In genomic region chr14:24734917-24735500, GRCh38 we compare ENCODE assay signal across 1 cellular context.
A peak's percentile ranks its signal among the peaks of the same experiment; 100 is the strongest.
TF ChIP-seq lines count a peak whose summit lies in the region.

No MANE protein-coding gene starts in this region.

TF ChIP-seq in HepG2, 621 proteins besides CTCF, POLR2A, EP300 and RAD21 (continued from another document and continues in another):
- TF ChIP-seq THRA (CRISPR knock-in tag; IDR thresholded peaks at IDR 0.05; ENCODE audit: borderline replicate concordance) = 0 out of 2 replicates have a peak, but pooled peaks have one; percentile 31
- no peak for TF ChIP-seq HCFC1 (IDR thresholded peaks at IDR 0.05; ENCODE audit: low read depth, low read length)
- no peak for TF ChIP-seq TRIM22 (IDR thresholded peaks at IDR 0.05)
- TF ChIP-seq ZNF331 (CRISPR knock-in tag; IDR thresholded peaks at IDR 0.05) = peak; percentile 17; the same call in 1 of the 2 replicates
- TF ChIP-seq ZBTB7A (CRISPR knock-in tag; IDR thresholded peaks at IDR 0.05) = no peak
- TF ChIP-seq EZH2 (conservative IDR thresholded peaks at IDR 0.05; ENCODE audit: low read depth, low read length) = no peak
- TF ChIP-seq IRF2 (CRISPR knock-in tag; IDR thresholded peaks at IDR 0.05) = peak; percentile 64; the same call in 1 of the 2 replicates
- TF ChIP-seq FLYWCH1 (CRISPR knock-in tag; IDR thresholded peaks at IDR 0.05) = no peak
- TF ChIP-seq E2F1 (CRISPR knock-in tag; IDR thresholded peaks at IDR 0.05) = no peak
- 0 out of 2 replicates have a peak, but pooled peaks have one; percentile 22 for TF ChIP-seq RXRB (CRISPR knock-in tag; IDR thresholded peaks at IDR 0.05; ENCODE audit: borderline replicate concordance)
- no peak for TF ChIP-seq ZNF256 (CRISPR knock-in tag; conservative IDR thresholded peaks at IDR 0.05)
- no peak for TF ChIP-seq ZFYVE20 (CRISPR knock-in tag; IDR thresholded peaks at IDR 0.05; ENCODE audit: borderline replicate concordance, low read depth)
- no peak for TF ChIP-seq ATF7 (IDR thresholded peaks at IDR 0.05)
- TF ChIP-seq ATF7 (CRISPR knock-in tag; IDR thresholded peaks at IDR 0.05) = no peak
- TF ChIP-seq U2AF1 (optimal IDR thresholded peaks at IDR 0.05; ENCODE audit: low read depth, low read length) = no peak
- TF ChIP-seq THAP11 (CRISPR knock-in tag; IDR thresholded peaks at IDR 0.05) = 0 out of 2 replicates have a peak, but pooled peaks have one; percentile 23
- no peak for TF ChIP-seq SMAD1 (CRISPR knock-in tag; IDR thresholded peaks at IDR 0.05; ENCODE audit: borderline replicate concordance, low read depth)
- no peak for TF ChIP-seq ZNF350 (CRISPR knock-in tag; IDR thresholded peaks at IDR 0.05; ENCODE audit: borderline replicate concordance, low read depth)
- TF ChIP-seq RBM39 (IDR thresholded peaks at IDR 0.05; ENCODE audit: low read depth, low read length, poor library complexity, severe bottlenecking) = no peak
- no peak for TF ChIP-seq ZNF263 (CRISPR knock-in tag; IDR thresholded peaks at IDR 0.05)
- TF ChIP-seq NR2F2 (IDR thresholded peaks at IDR 0.05; ENCODE audit: borderline replicate concordance, low read depth) = no peak
- no peak for TF ChIP-seq ZNF891 (CRISPR knock-in tag; IDR thresholded peaks at IDR 0.05)
- no peak for TF ChIP-seq ZNF343 (CRISPR knock-in tag; IDR thresholded peaks at IDR 0.05)
- no peak for TF ChIP-seq ZNF234 (CRISPR knock-in tag; conservative IDR thresholded peaks at IDR 0.05)
- TF ChIP-seq SMAD3 (CRISPR knock-in tag; IDR thresholded peaks at IDR 0.05) = peak; percentile 68; the same call in 1 of the 2 replicates
- TF ChIP-seq KLF13 (CRISPR knock-in tag; IDR thresholded peaks at IDR 0.05) = no peak
- TF ChIP-seq CEBPG (CRISPR knock-in tag; IDR thresholded peaks at IDR 0.05) = 0 out of 2 replicates have a peak, but pooled peaks have one; percentile 16
- TF ChIP-seq MNT (IDR thresholded peaks at IDR 0.05) = no peak
- no peak for TF ChIP-seq ATRX (CRISPR knock-in tag; IDR thresholded peaks at IDR 0.05; ENCODE audit: borderline replicate concordance)
- no peak for TF ChIP-seq RNF2 (conservative IDR thresholded peaks at IDR 0.05; ENCODE audit: low read depth)
- TF ChIP-seq ERF (CRISPR knock-in tag; IDR thresholded peaks at IDR 0.05) = 0 out of 2 replicates have a peak, but pooled peaks have one; percentile 50
- no peak for TF ChIP-seq DMAP1 (CRISPR knock-in tag; IDR thresholded peaks at IDR 0.05)
- no peak for TF ChIP-seq CSRNP2 (CRISPR knock-in tag; conservative IDR thresholded peaks at IDR 0.05; ENCODE audit: low read depth)
- no peak for TF ChIP-seq GTF2F1 (IDR thresholded peaks at IDR 0.05; ENCODE audit: low read length)
- TF ChIP-seq TFDP1 (CRISPR knock-in tag; IDR thresholded peaks at IDR 0.05; ENCODE audit: borderline replicate concordance) = 0 out of 2 replicates have a peak, but pooled peaks have one; percentile 16
- no peak for TF ChIP-seq HOXA7 (CRISPR knock-in tag; IDR thresholded peaks at IDR 0.05)
- TF ChIP-seq PCBP2 (optimal IDR thresholded peaks at IDR 0.05; ENCODE audit: low read depth, low read length, poor library complexity, severe bottlenecking) = no peak
- TF ChIP-seq NKX3-1 (CRISPR knock-in tag; IDR thresholded peaks at IDR 0.05) = no peak
- TF ChIP-seq ZNF362 (CRISPR knock-in tag; IDR thresholded peaks at IDR 0.05; ENCODE audit: borderline replicate concordance) = peak; percentile 94
- TF ChIP-seq ZKSCAN1 (IDR thresholded peaks at IDR 0.05; ENCODE audit: low read length) = no peak
- TF ChIP-seq KLF9 (CRISPR knock-in tag; IDR thresholded peaks at IDR 0.05; ENCODE audit: low read depth) = no peak
- no peak for TF ChIP-seq ATAD3A (CRISPR knock-in tag; IDR thresholded peaks at IDR 0.05)
- peak; percentile 95 for TF ChIP-seq ARID3A (IDR thresholded peaks at IDR 0.05; ENCODE audit: low read depth, low read length)
- peak; percentile 36; the same call in 1 of the 2 replicates for TF ChIP-seq CCDC6 (CRISPR knock-in tag; IDR thresholded peaks at IDR 0.05)
- TF ChIP-seq XRCC5 (optimal IDR thresholded peaks at IDR 0.05; ENCODE audit: low read length) = no peak
- TF ChIP-seq SPEN (CRISPR knock-in tag; IDR thresholded peaks at IDR 0.05; ENCODE audit: low read depth) = no peak
- TF ChIP-seq ATF6 (CRISPR knock-in tag; conservative IDR thresholded peaks at IDR 0.05) = no peak
- no peak for TF ChIP-seq DMTF1 (CRISPR knock-in tag; IDR thresholded peaks at IDR 0.05)
- TF ChIP-seq ZNF484 (CRISPR knock-in tag; IDR thresholded peaks at IDR 0.05; ENCODE audit: borderline replicate concordance, low read depth) = no peak
- peak; percentile 62; the same call in 1 of the 2 replicates for TF ChIP-seq YEATS2 (CRISPR knock-in tag; IDR thresholded peaks at IDR 0.05; ENCODE audit: borderline replicate concordance)
- TF ChIP-seq BRF2 (CRISPR knock-in tag; IDR thresholded peaks at IDR 0.05) = no peak
- TF ChIP-seq CREB1 (IDR thresholded peaks at IDR 0.05) = peak; percentile 65; the same call in 1 of the 2 replicates
- no peak for TF ChIP-seq CREB1 (CRISPR knock-in tag; IDR thresholded peaks at IDR 0.05)
- TF ChIP-seq ZNF230 (CRISPR knock-in tag; IDR thresholded peaks at IDR 0.05) = no peak
- no peak for TF ChIP-seq ZNF792 (CRISPR knock-in tag; IDR thresholded peaks at IDR 0.05)
